ENCODE assay signal across 8 cellular contexts in genomic region chr1:23800396-23801337, GRCh38. TPM values are rescaled to one million over a fixed set of nuclear protein-coding genes. Genes with fewer than 3 reads are reported as not detected.
A peak's percentile ranks its signal among the peaks of the same experiment; 100 is the strongest.
DNase-seq lines count a peak whose midpoint lies in the region; ATAC-seq and TF ChIP-seq lines count a peak whose summit lies in the region.

TSS of gene GALE (minus strand) at chr1:23800754. CDS start at chr1:23799007, 1,747 bp downstream.

- no peaks in the 10 kb centered on the region for H3K36me3 ChIP-seq in Karpas-422 (ENCODE audit: insufficient read depth, low read length)
- H3K36me3 ChIP-seq in esophagus squamous epithelium, result peaks cover 0 to 50% (median 21%) of the 10 kb centered on the region in 3 donors

- H3K4me3 Mint-ChIP-seq in naive B cell, result peak within 1 kb of the TSS; percentile 84 to 94 (median 91)
- peak within 1 kb of the TSS; percentile 90 for H3K4me3 Mint-ChIP-seq in stimulated activated effector memory CD8-positive, alpha-beta T cell treated with anti-CD3 and anti-CD28 coated beads, Interleukin-12 subunit alpha, Interleukin-12 subunit beta, amount 100 ng/mL, for 72 hours

- peak within 1 kb of the TSS; percentile 29 to 97 (median 88) for H3K27ac Mint-ChIP-seq in naive B cell
- H3K27ac Mint-ChIP-seq in stimulated activated effector memory CD8-positive, alpha-beta T cell treated with anti-CD3 and anti-CD28 coated beads, Interleukin-12 subunit alpha, Interleukin-12 subunit beta, amount 100 ng/mL, for 72 hours, result peak within 1 kb of the TSS; percentile 95

- no peaks in the 10 kb centered on the region for H3K27me3 Mint-ChIP-seq in naive B cell

- H3K9me3 ChIP-seq in Karpas-422 (ENCODE audit: low read length), result no peaks in the 10 kb centered on the region
- H3K9me3 ChIP-seq in esophagus squamous epithelium, result no peaks in the 10 kb centered on the region

- peak within 1 kb of the TSS; percentile 90 for H3K4me2 ChIP-seq in Karpas-422 (ENCODE audit: low read depth, low read length, poor library complexity, severe bottlenecking)

- H3K4me3 ChIP-seq in Karpas-422 (ENCODE audit: low read length) (peak within 1 kb of the TSS; percentile 94), esophagus squamous epithelium (peak within 1 kb of the TSS; percentile 66 to 90 (median 85))

- no peak for TF ChIP-seq CTCF in esophagus squamous epithelium (IDR thresholded peaks at IDR 0.05)

- H3K9ac ChIP-seq in Karpas-422 (ENCODE audit: low read length), result peak within 1 kb of the TSS; percentile 94

- peak within 1 kb of the TSS; percentile 49; the same call in 1 of the 2 replicates for H3K27ac ChIP-seq in Karpas-422 (ENCODE audit: low read length)
- peak within 1 kb of the TSS; percentile 92 to 97 (median 96) for H3K27ac ChIP-seq in esophagus squamous epithelium

- H3K27me3 ChIP-seq in Karpas-422 (ENCODE audit: low read length), result no peaks in the 10 kb centered on the region
- no peaks in the 10 kb centered on the region for H3K27me3 ChIP-seq in esophagus squamous epithelium

- H3K4me1 Mint-ChIP-seq in naive B cell, result peaks cover 12 to 26% (median 18%) of the 10 kb centered on the region in 3 donors
- peaks cover 19% of the 10 kb centered on the region for H3K4me1 Mint-ChIP-seq in stimulated activated effector memory CD8-positive, alpha-beta T cell treated with anti-CD3 and anti-CD28 coated beads, Interleukin-12 subunit alpha, Interleukin-12 subunit beta, amount 100 ng/mL, for 72 hours

- WGBS in esophagus squamous epithelium, 2 donors, result 0% methylated on average over 11 to 22 of the region's 83 CpGs

- no peak within 1 kb of the TSS for H2AFZ ChIP-seq in Karpas-422 (ENCODE audit: low read length)

- peaks cover 8% of the 10 kb centered on the region; the same call in 1 of the 2 replicates for H3K79me2 ChIP-seq in Karpas-422 (ENCODE audit: low read length)

- H3K4me1 ChIP-seq in Karpas-422 (ENCODE audit: low read length) (peaks cover 22% of the 10 kb centered on the region), esophagus squamous epithelium (peaks cover 20 to 53% (median 24%) of the 10 kb centered on the region in 3 donors)

- intact Hi-C loops in esophagus squamous epithelium (cut with DNase I), result loop anchor here (10.0 kb wide), 1 partner anchor 64 kb away; the partner anchor contains the start of gene FUCA1

- H3K36me3 Mint-ChIP-seq in naive B cell, result peaks cover 0 to 16% of the 10 kb centered on the region in 2 donors
- H3K36me3 Mint-ChIP-seq in stimulated activated effector memory CD8-positive, alpha-beta T cell treated with anti-CD3 and anti-CD28 coated beads, Interleukin-12 subunit alpha, Interleukin-12 subunit beta, amount 100 ng/mL, for 72 hours, result peaks cover 44% of the 10 kb centered on the region

- peak; percentile 70 for ATAC-seq in GM21723 (IDR thresholded peaks at IDR 0.05; ENCODE audit: unreplicated experiment)
- ATAC-seq in naive B cell (ENCODE audit: low read depth in 2 of 2), result peak; percentile 87 to 91
- ATAC-seq in stimulated activated effector memory CD8-positive, alpha-beta T cell treated with anti-CD3 and anti-CD28 coated beads, Interleukin-12 subunit alpha, Interleukin-12 subunit beta, amount 100 ng/mL, for 72 hours, result peak; percentile 92

- TF ChIP-seq POLR2A in esophagus squamous epithelium (IDR thresholded peaks at IDR 0.05), result peak in 3 of 4 donors; percentile 53 to 79 (median 57)

- H3K9me3 Mint-ChIP-seq in naive B cell, result no peaks in the 10 kb centered on the region
- H3K9me3 Mint-ChIP-seq in stimulated activated effector memory CD8-positive, alpha-beta T cell treated with anti-CD3 and anti-CD28 coated beads, Interleukin-12 subunit alpha, Interleukin-12 subunit beta, amount 100 ng/mL, for 72 hours, result no peaks in the 10 kb centered on the region

- peak; percentile 78 for DNase-seq in DMS114 treated with DMSO at 0.1 percent for 48 hours (lab: John Stamatoyannopoulos, UW; ENCODE audit: unreplicated experiment)
- peak; percentile 98 for DNase-seq in Karpas-422
- DNase-seq in RKO (ENCODE audit: low spot score), result peak; percentile 95
- peak; percentile 97 for DNase-seq in activated T-helper 1 cell treated with Interleukin-2 at 50 U/mL for 16 hours (ENCODE audit: low read depth)
- DNase-seq in esophagus squamous epithelium (lab: John Stamatoyannopoulos, UW), result peak; percentile 89
- DNase-seq in naive B cell, result peak; percentile 94
- DNase-seq in stimulated activated effector memory CD8-positive, alpha-beta T cell treated with anti-CD3 and anti-CD28 coated beads, Interleukin-12 subunit alpha, Interleukin-12 subunit beta, amount 100 ng/mL, for 72 hours (ENCODE audit: low spot score in 2 of 2), result peak; percentile 87 to 93

- H3K9me2 ChIP-seq in Karpas-422 (replicated peaks; ENCODE audit: insufficient read depth, low read length), result no peaks in the 10 kb centered on the region

- H4K20me1 ChIP-seq in Karpas-422 (ENCODE audit: insufficient read depth, low read depth, low read length), result no peaks in the 10 kb centered on the region

RNA-seq across cellular contexts. Expression of gene GALE, which starts in this region (rescaled TPM):
- 16.8 and 39.7 TPM in 2 replicates for total RNA-seq in Karpas-422 (2014; rRNA removed; shearing (Covaris generic); ENCODE audit: low replicate concordance)
- 10 to 100 TPM; 55.1 to 81.0 (median 60.4) TPM for total RNA-seq in esophagus squamous epithelium
- polyA plus RNA-seq in naive B cell (ENCODE audit: low read depth in 6 of 6), result 1 to 10 TPM in 5 of 6 donors, not detected in 1; 3.8 to 7.9 (median 4.3) TPM

Comparison
In these comparisons a context has a peak if more than half of its experiments do, and no peak if none do; other contexts are left out.
1. Peak in every context shown above with its lines: DNase-seq, ATAC-seq, H3K4me3 ChIP-seq and H3K27ac ChIP-seq.